In the genomic region with DNA sequence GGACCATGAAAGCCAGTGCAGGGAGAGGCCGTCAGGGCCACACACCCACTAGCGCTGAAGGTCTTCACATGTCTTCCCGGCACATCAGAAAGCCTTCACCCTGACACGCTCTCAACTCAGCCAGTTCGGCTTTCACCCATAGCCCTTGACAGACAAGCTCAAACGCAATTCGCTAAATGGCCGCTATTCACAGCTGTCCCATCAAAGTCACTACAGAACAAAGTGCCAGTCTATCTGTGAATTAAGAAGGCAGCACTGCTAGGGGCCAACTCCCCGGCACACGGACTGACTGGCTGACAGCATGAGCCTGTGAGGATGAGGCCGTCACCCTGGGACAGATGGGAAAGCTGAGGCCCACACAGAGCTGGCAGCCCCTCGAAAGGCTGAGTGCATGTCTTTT, we compare ENCODE assay signal across 14 cellular contexts. TPM values are rescaled to one million over a fixed set of nuclear protein-coding genes. Genes with fewer than 3 reads are reported as not detected.
DNase-seq lines count a peak whose midpoint lies in the region; ATAC-seq, FAIRE-seq and TF ChIP-seq lines count a peak whose summit lies in the region.
"Had no signal": no experiment of that assay in that cellular context is flagged by ENCODE, and none has a peak within 500 bp of the region (broad histone marks: within the 10 kb centered on the region; RNA-seq: fewer than 3 reads in every experiment).

No MANE protein-coding gene starts in this region.

- DNase-seq in H9 (no peak), H1 (ENCODE audit: low read depth in 1 of 2, low spot score in 2 of 2) (no peak), midbrain (lab: John Stamatoyannopoulos, UW) (peak; percentile 57), stomach (no peak), OCI-LY7 (ENCODE audit: low spot score) (no peak), spleen (no peak), mucosa of descending colon (no peak)
- DNase-seq: activated B cell treated with CpG ODN at 0.5 μM for 24 hours; activated naive CD8-positive, alpha-beta T cell treated with anti-CD3 and anti-CD28 coated beads for 36 hours; dermis blood vessel endothelial cell; NCI-H2107 had no signal

- H3K79me2 ChIP-seq in H9 (ENCODE audit: insufficient read depth, low read length), result no peaks in the 10 kb centered on the region
- H3K79me2 ChIP-seq in H1 (ENCODE audit: control insufficient read depth in 1 of 2, insufficient read depth in 2 of 2, low read length in 2 of 2), result no peaks in the 10 kb centered on the region
- H3K79me2 ChIP-seq in OCI-LY7 (ENCODE audit: insufficient read depth, low read depth, low read length), result no peaks in the 10 kb centered on the region

- POLR2A ChIA-PET in H1 (lab: Charles Lee; ENCODE audit: partially characterized antibody) (interaction anchor here (1.1 kb wide), 1 partner anchor 207 kb away, joined by 3 read pairs; no protein-coding TSS in a partner anchor), OCI-LY7 (lab: Charles Lee) (no interaction called here)

- H3K23me2 ChIP-seq in H9 (ENCODE audit: insufficient read length, low read depth, low read length, poor library complexity, severe bottlenecking) (no peaks in the 10 kb centered on the region), H1 (ENCODE audit: low read depth, low read length) (no peaks in the 10 kb centered on the region; the same call in 1 of the 2 replicates)

- intact Hi-C loops in stomach (cut with DNase I; ENCODE audit: low total_unique reads) (no loop called here), OCI-LY7 (cut with micrococcal nuclease; ENCODE audit: unreplicated experiment) (no loop called here), spleen (cut with DNase I; ENCODE audit: low total_unique reads) (no loop called here), mucosa of descending colon (cut with DNase I, micrococcal nuclease) (no loop called here)

- H3K9ac ChIP-seq in H9 (ENCODE audit: extremely low read depth, insufficient read length, low read length) (no peak overlapping the region), H1 (replicated peaks in 1 of 4; ENCODE audit: extremely low read depth in 1 of 4, low read depth in 3 of 4, low read length in 3 of 4) (no peak overlapping the region)

- no peaks in the 10 kb centered on the region for H3K27me3 Mint-ChIP-seq in H9 (ENCODE audit: low read depth)
- H3K27me3 Mint-ChIP-seq: activated B cell treated with CpG ODN at 0.5 μM for 24 hours; activated naive CD8-positive, alpha-beta T cell treated with anti-CD3 and anti-CD28 coated beads for 36 hours had no signal

- no peaks in the 10 kb centered on the region for H3K9me3 Mint-ChIP-seq in H9
- H3K9me3 Mint-ChIP-seq: activated B cell treated with CpG ODN at 0.5 μM for 24 hours; activated naive CD8-positive, alpha-beta T cell treated with anti-CD3 and anti-CD28 coated beads for 36 hours had no signal

- H3K23ac ChIP-seq in H9 (ENCODE audit: insufficient read length, low read depth, low read length) (no peak overlapping the region), H1 (ENCODE audit: insufficient read length) (no peak overlapping the region)

- H2AFZ ChIP-seq in H9 (ENCODE audit: low read length), result no peak overlapping the region
- H2AFZ ChIP-seq in H1 (ENCODE audit: low read length), result no peak overlapping the region
- no peak overlapping the region for H2AFZ ChIP-seq in OCI-LY7 (ENCODE audit: low read length)

- H3K79me1 ChIP-seq in H9 (ENCODE audit: insufficient read depth, low read depth, low read length, poor library complexity, severe bottlenecking) (no peaks in the 10 kb centered on the region), H1 (ENCODE audit: low read depth, low read length) (no peaks in the 10 kb centered on the region)

- TF ChIP-seq POLR2A in H1 (IDR thresholded peaks at IDR 0.05; ENCODE audit: control extremely low read depth in 1 of 2, low read depth in 2 of 2, low read length in 2 of 2), result no peak
- no peak for TF ChIP-seq POLR2A in stomach (IDR thresholded peaks at IDR 0.05)
- TF ChIP-seq POLR2A in spleen (IDR thresholded peaks at IDR 0.05), result no peak

- no peak for FAIRE-seq in H1 (lab: Jason Lieb, UNC)

- H3K27ac ChIP-seq in H9 (ENCODE audit: insufficient read length, low read depth, low read length) (no peak overlapping the region), H1 (ENCODE audit: low read depth, low read length) (no peak overlapping the region), stomach (peak overlapping the region in 4 of 5 donors; percentile 22 to 69 (median 54)), OCI-LY7 (ENCODE audit: low read depth, low read length, poor library complexity, severe bottlenecking) (no peak overlapping the region), spleen (no peak overlapping the region)
- H3K27ac ChIP-seq: SK-N-MC had no signal

- H3K36me3 Mint-ChIP-seq in H9 (ENCODE audit: insufficient read depth in 1 of 3, low read depth in 3 of 3), result peaks cover 0 to 10% (median 6%) of the 10 kb centered on the region in 3 experiments; a peak in 4 of 7 replicates
- H3K36me3 Mint-ChIP-seq: activated naive CD8-positive, alpha-beta T cell treated with anti-CD3 and anti-CD28 coated beads for 36 hours had no signal

- H3K18ac ChIP-seq in H9 (ENCODE audit: insufficient read length, low read depth, low read length) (no peak overlapping the region), H1 (ENCODE audit: extremely low read depth, low read length) (no peak overlapping the region)

- H3K4me3 ChIP-seq in H1 (ENCODE audit: extremely low read depth in 1 of 4, insufficient read depth in 2 of 4, low read depth in 3 of 4, low read length in 4 of 4) (no peak overlapping the region), stomach (no peak overlapping the region), OCI-LY7 (ENCODE audit: low read depth, low read length, poor library complexity, severe bottlenecking) (no peak overlapping the region), spleen (no peak overlapping the region), mucosa of descending colon (no peak overlapping the region)
- H3K4me3 ChIP-seq: SK-N-MC, smooth muscle cell had no signal

- no peak overlapping the region for H2BK20ac ChIP-seq in H9 (ENCODE audit: low read depth, low read length, poor library complexity, severe bottlenecking)
- no peak overlapping the region for H2BK20ac ChIP-seq in H1 (ENCODE audit: low read length)

- WGBS in H9 (ENCODE audit: extremely low coverage, insufficient read length, low lambda C conversion rate), result no CpG with 5 or more reads among the region's 12 CpGs
- 93% methylated on average over 12 of the region's 12 CpGs; no CpG with 5 or more reads in 1 of the 2 experiments for WGBS in H1 (ENCODE audit: extremely low coverage in 1 of 2, insufficient coverage in 1 of 2, insufficient read length in 1 of 2, insufficient replicate concordance in 2 of 2, low coverage in 1 of 2, low lambda C conversion rate in 2 of 2, missing lambda C conversion rate in 1 of 2), 2 experiments
- 90 to 98% (median 95%) methylated on average over 11 to 12 of the region's 12 CpGs for WGBS in stomach, 5 donors
- 96 to 98% (median 97%) methylated on average over 8 to 12 of the region's 12 CpGs for WGBS in spleen, 5 donors

- ATAC-seq in HG02870 (IDR thresholded peaks at IDR 0.05; ENCODE audit: unreplicated experiment), result no peak
- ATAC-seq in mucosa of descending colon, result no peak

- TF ChIP-seq EP300 in H1 (IDR thresholded peaks at IDR 0.05; ENCODE audit: borderline replicate concordance in 1 of 2, low read depth in 2 of 2, low read length in 2 of 2), result no peak
- no peak for TF ChIP-seq EP300 in stomach (IDR thresholded peaks at IDR 0.05)

- H3K4me1 ChIP-seq in H9 (ENCODE audit: insufficient read depth, low read length), result peaks cover 3% of the 10 kb centered on the region; the same call in 1 of the 2 replicates
- peaks cover 0 to 8% (median 6%) of the 10 kb centered on the region in 4 experiments; a peak in 6 of 7 replicates for H3K4me1 ChIP-seq in H1 (replicated peaks in 1 of 4; ENCODE audit: control insufficient read depth in 3 of 4, insufficient read depth in 4 of 4, low read length in 3 of 4)
- H3K4me1 ChIP-seq in stomach, result peaks cover 6 to 38% (median 23%) of the 10 kb centered on the region in 4 donors
- H3K4me1 ChIP-seq in OCI-LY7 (ENCODE audit: insufficient read depth, low read length, poor library complexity, severe bottlenecking), result peaks cover 45% of the 10 kb centered on the region
- H3K4me1 ChIP-seq in spleen, result peaks cover 0 to 7% (median 0%) of the 10 kb centered on the region in 6 donors
- no peaks in the 10 kb centered on the region for H3K4me1 ChIP-seq in mucosa of descending colon (ENCODE audit: low read depth)

- BruUV-seq in OCI-LY7 (replicated peaks; lab: Mats Ljungman, UMichigan), result no TSS peak

- no peaks in the 10 kb centered on the region for H4K20me1 ChIP-seq in H9 (ENCODE audit: control insufficient read depth, insufficient read depth, insufficient read length)
- no peaks in the 10 kb centered on the region for H4K20me1 ChIP-seq in H1 (replicated peaks in 1 of 2; ENCODE audit: control insufficient read depth in 1 of 2, insufficient read depth in 2 of 2, low read length in 2 of 2)
- no peaks in the 10 kb centered on the region for H4K20me1 ChIP-seq in OCI-LY7 (ENCODE audit: insufficient read depth, low read length)

- no peak overlapping the region for H3K4ac ChIP-seq in H9 (ENCODE audit: low read depth, low read length)
- H3K4ac ChIP-seq in H1 (replicated peaks; ENCODE audit: insufficient read length, low read depth, low read length), result no peak overlapping the region

- H4K91ac ChIP-seq in H9 (ENCODE audit: insufficient read length, low read depth, low read length) (no peak overlapping the region), H1 (replicated peaks; ENCODE audit: insufficient read length, low read length) (no peak overlapping the region)

- H3K14ac ChIP-seq in H9 (ENCODE audit: insufficient read depth, low read length) (no peak overlapping the region), H1 (ENCODE audit: insufficient read length) (no peak overlapping the region)

- TF ChIP-seq CTCF in H9 (conservative IDR thresholded peaks at IDR 0.05), result no peak
- no peak for TF ChIP-seq CTCF in H1 (IDR thresholded peaks at IDR 0.05; ENCODE audit: control extremely low read depth in 1 of 3, insufficient read depth in 1 of 3, low read depth in 1 of 3, low read length in 3 of 3)
- no peak for TF ChIP-seq CTCF in stomach (IDR thresholded peaks at IDR 0.05)
- no peak for TF ChIP-seq CTCF in OCI-LY7 (conservative IDR thresholded peaks at IDR 0.05; ENCODE audit: low read length)
- TF ChIP-seq CTCF in spleen (IDR thresholded peaks at IDR 0.05 in 8 of 11, conservative IDR thresholded peaks at IDR 0.05 in 3 of 11), result no peak
- TF ChIP-seq CTCF in mucosa of descending colon (IDR thresholded peaks at IDR 0.05), result no peak

- no peaks in the 10 kb centered on the region for H3K36me3 ChIP-seq in H1 (ENCODE audit: control insufficient read depth in 2 of 4, insufficient read depth in 4 of 4, low read length in 3 of 4)
- H3K36me3 ChIP-seq in stomach, result peaks cover 16 to 95% (median 87%) of the 10 kb centered on the region in 4 donors
- no peaks in the 10 kb centered on the region for H3K36me3 ChIP-seq in OCI-LY7 (ENCODE audit: insufficient read depth, low read length)
- peaks cover 0 to 97% (median 48%) of the 10 kb centered on the region in 6 donors for H3K36me3 ChIP-seq in spleen
- no peaks in the 10 kb centered on the region for H3K36me3 ChIP-seq in mucosa of descending colon (ENCODE audit: low read depth)

- H3K27ac Mint-ChIP-seq in H9, result 0 out of 7 replicates have a peak overlapping the region, but pooled peaks of 1 of the 3 experiments have one; percentile 12
- H3K27ac Mint-ChIP-seq: activated B cell treated with CpG ODN at 0.5 μM for 24 hours; activated naive CD8-positive, alpha-beta T cell treated with anti-CD3 and anti-CD28 coated beads for 36 hours had no signal

- H3K9me2 ChIP-seq in OCI-LY7 (ENCODE audit: insufficient read depth, low read length), result no peaks in the 10 kb centered on the region

- H2BK12ac ChIP-seq in H9 (ENCODE audit: insufficient read length, low read depth, low read length), result no peak overlapping the region
- H2BK12ac ChIP-seq in H1 (ENCODE audit: low read depth, low read length), result 0 out of 2 replicates have a peak overlapping the region, but pooled peaks have one; percentile 50

- H3K27me3 ChIP-seq in H9 (ENCODE audit: insufficient read depth, low read length) (no peaks in the 10 kb centered on the region), H1 (replicated peaks in 1 of 4; ENCODE audit: control insufficient read depth in 3 of 4, extremely low read depth in 1 of 4, insufficient read depth in 3 of 4, low read length in 3 of 4) (no peaks in the 10 kb centered on the region), stomach (no peaks in the 10 kb centered on the region), spleen (replicated peaks in 1 of 7) (no peaks in the 10 kb centered on the region)

- H2AK5ac ChIP-seq in H9 (ENCODE audit: insufficient read length, low read length) (no peak overlapping the region), H1 (ENCODE audit: low read depth, low read length) (no peak overlapping the region)

- H2BK120ac ChIP-seq in H9 (ENCODE audit: low read depth, low read length, poor library complexity, severe bottlenecking), result no peak overlapping the region
- no peak overlapping the region for H2BK120ac ChIP-seq in H1 (replicated peaks; ENCODE audit: low read depth, low read length)

- H3K4me2 ChIP-seq in H9 (ENCODE audit: insufficient read depth, insufficient read length, low read length) (no peak overlapping the region), H1 (ENCODE audit: insufficient read depth in 1 of 2, low read depth in 2 of 2, low read length in 2 of 2) (no peak overlapping the region), OCI-LY7 (ENCODE audit: low read length) (no peak overlapping the region)

- no peak overlapping the region for H3K56ac ChIP-seq in H9 (ENCODE audit: insufficient read length, low read depth, low read length)
- H3K56ac ChIP-seq in H1 (replicated peaks; ENCODE audit: insufficient read length, low read depth, low read length), result no peak overlapping the region

- H4K5ac ChIP-seq in H9 (ENCODE audit: insufficient read length, low read depth, low read length) (no peak overlapping the region), H1 (ENCODE audit: insufficient read length, low read depth, low read length) (no peak overlapping the region)

- TF ChIP-seq RAD21 in H1 (IDR thresholded peaks at IDR 0.05 in 1 of 2, conservative IDR thresholded peaks at IDR 0.05 in 1 of 2; ENCODE audit: low read depth in 2 of 2, low read length in 2 of 2), result no peak

- no peak overlapping the region for H3T11ph ChIP-seq in H9 (ENCODE audit: low read length)

- H3K4me3 Mint-ChIP-seq in H9, result no peak overlapping the region; a peak in 1 of 5 replicates
- H3K4me3 Mint-ChIP-seq: activated B cell treated with CpG ODN at 0.5 μM for 24 hours; activated naive CD8-positive, alpha-beta T cell treated with anti-CD3 and anti-CD28 coated beads for 36 hours had no signal

- no peak overlapping the region for H4K8ac ChIP-seq in H9 (replicated peaks; ENCODE audit: insufficient read length, low read depth, low read length)
- no peak overlapping the region for H4K8ac ChIP-seq in H1 (ENCODE audit: extremely low read depth, insufficient read depth, low read length)

- H3K4me1 Mint-ChIP-seq in H9, result peaks cover 23 to 28% of the 10 kb centered on the region in 2 experiments
- H3K4me1 Mint-ChIP-seq: activated naive CD8-positive, alpha-beta T cell treated with anti-CD3 and anti-CD28 coated beads for 36 hours had no signal

- H2BK5ac ChIP-seq in H9 (ENCODE audit: insufficient read length, low read length), result no peak overlapping the region
- no peak overlapping the region for H2BK5ac ChIP-seq in H1 (ENCODE audit: low read depth, low read length)

- H2BK15ac ChIP-seq in H9 (ENCODE audit: low read depth, low read length) (peak overlapping the region; percentile 2; the same call in 1 of the 2 replicates), H1 (ENCODE audit: low read length) (peak overlapping the region; percentile 67; the same call in 1 of the 2 replicates)

- CTCF ChIA-PET in H1 (lab: Charles Lee; ENCODE audit: partially characterized antibody), result interaction anchor here (0.6 to 10.4 kb wide), 7 partner anchors 8 to 1614 kb away, joined by 3 to 94 read pairs (median 4); no protein-coding TSS in a partner anchor
- CTCF ChIA-PET in OCI-LY7 (lab: Charles Lee; ENCODE audit: unreplicated experiment), result interaction anchor here (0.6 kb wide), 1 partner anchor 55 kb away, joined by 3 read pairs; no protein-coding TSS in a partner anchor

- H3K9me3 ChIP-seq in H9 (ENCODE audit: control insufficient read depth, low read depth, low read length) (no peaks in the 10 kb centered on the region), H1 (ENCODE audit: insufficient read depth in 2 of 2, low read depth in 1 of 2, low read length in 1 of 2) (no peaks in the 10 kb centered on the region), stomach (no peaks in the 10 kb centered on the region), OCI-LY7 (ENCODE audit: low read length) (no peaks in the 10 kb centered on the region), spleen (no peaks in the 10 kb centered on the region), mucosa of descending colon (no peaks in the 10 kb centered on the region)

RNA-seq across cellular contexts. Expression of gene ACOX3, which starts 45.7 kb away (rescaled TPM):
- total RNA-seq in H9 (2021) (13.1 and 13.8 TPM in 2 replicates), stomach (10 to 100 TPM; 23.3 to 45.5 (median 37.9) TPM), OCI-LY7 (2022) (16.8 and 21.0 TPM in 2 replicates), spleen (10 to 100 TPM; 16.1 to 26.5 (median 21.7) TPM), mucosa of descending colon (10 to 100 TPM; 22.4 to 34.7 (median 26.0) TPM)
- total RNA-seq in H1 (2021; fragmentation: NEBNext Ultra II Directional; extraction: Animal tissue kit (Norgen Biotek cat#: 25700)), result 9.9 and 10.2 TPM in 2 replicates
- polyA plus RNA-seq in H1 (2011; rRNA removed) (2.5 and 4.3 TPM in 2 replicates), stomach (10 to 100 TPM; 13.5 to 43.7 (median 22.4) TPM), spleen (10 to 100 TPM; 11.3 to 16.1 (median 15.0) TPM)
- polyA plus RNA-seq in H1 (2011; cell fraction: cytosol; rRNA removed), result 3.5 TPM
- 4.9 TPM for polyA plus RNA-seq in H1 (2011; cell fraction: nucleus; rRNA removed)
- polyA plus RNA-seq in H1 (2012, experiment 1 of 2), result 5.7 to 10.4 TPM (median 7.9 TPM) in 4 replicates
- polyA plus RNA-seq in H1 (2012, experiment 2 of 2), result 8.1 TPM
- polyA plus RNA-seq in H1 (2013, experiment 1 of 2), result 6.0 TPM
- polyA plus RNA-seq in H1 (2013, experiment 2 of 2), result 5.7 TPM
- polyA minus RNA-seq in H1 (2011; rRNA and poly(A)+ RNA removed), result 5.4 and 9.0 TPM in 2 replicates
- polyA minus RNA-seq in H1 (2011; cell fraction: cytosol; rRNA and poly(A)+ RNA removed), result 2.1 TPM
- polyA minus RNA-seq in H1 (2011; cell fraction: nucleus; rRNA and poly(A)+ RNA removed), result 5.4 TPM
- 10.4 and 12.7 TPM in 2 replicates for total RNA-seq in OCI-LY7 (2014; rRNA removed; shearing (Covaris generic))

RNA-seq across cellular contexts. Expression of gene TRMT44, which starts 45.8 kb away (rescaled TPM):
- total RNA-seq in H9 (2021) (22.8 and 28.3 TPM in 2 replicates), stomach (10 to 100 TPM in 3 of 5 donors, 1 to 10 TPM in 2; 1.8 to 39.7 (median 13.3) TPM), OCI-LY7 (2022) (23.3 and 28.3 TPM in 2 replicates), spleen (10 to 100 TPM; 18.9 to 28.3 (median 25.2) TPM), mucosa of descending colon (10 to 100 TPM; 14.0 to 21.7 (median 17.1) TPM)
- 20.1 and 23.9 TPM in 2 replicates for total RNA-seq in H1 (2021; fragmentation: NEBNext Ultra II Directional; extraction: Animal tissue kit (Norgen Biotek cat#: 25700))
- polyA plus RNA-seq in H1 (2011; rRNA removed) (8.6 and 11.6 TPM in 2 replicates), stomach (1 to 10 TPM; 5.6 to 6.9 (median 6.7) TPM), spleen (1 to 10 TPM; 5.7 to 8.0 (median 5.9) TPM)
- 10.6 TPM for polyA plus RNA-seq in H1 (2011; cell fraction: cytosol; rRNA removed)
- 37.2 TPM for polyA plus RNA-seq in H1 (2011; cell fraction: nucleus; rRNA removed)
- 9.3 to 14.4 TPM (median 11.8 TPM) in 4 replicates for polyA plus RNA-seq in H1 (2012, experiment 1 of 2)
- 5.4 TPM for polyA plus RNA-seq in H1 (2012, experiment 2 of 2)
- polyA plus RNA-seq in H1 (2013, experiment 1 of 2), result 7.4 TPM
- polyA plus RNA-seq in H1 (2013, experiment 2 of 2), result 7.0 TPM
- polyA minus RNA-seq in H1 (2011; rRNA and poly(A)+ RNA removed), result 14.1 and 18.0 TPM in 2 replicates
- 19.2 TPM for polyA minus RNA-seq in H1 (2011; cell fraction: cytosol; rRNA and poly(A)+ RNA removed)
- polyA minus RNA-seq in H1 (2011; cell fraction: nucleus; rRNA and poly(A)+ RNA removed), result 52.7 TPM
- 23.0 and 26.6 TPM in 2 replicates for total RNA-seq in OCI-LY7 (2014; rRNA removed; shearing (Covaris generic))

Comparison
In these comparisons a context has a peak if more than half of its experiments do, and no peak if none do; other contexts are left out.
1. H3K27ac ChIP-seq: peak in stomach (4 of 5); none in H9 (single experiment), H1 (single experiment), OCI-LY7 (single experiment) and spleen (0 of 8).